ENCODE assay signal across 21 cellular contexts in the genomic region with DNA sequence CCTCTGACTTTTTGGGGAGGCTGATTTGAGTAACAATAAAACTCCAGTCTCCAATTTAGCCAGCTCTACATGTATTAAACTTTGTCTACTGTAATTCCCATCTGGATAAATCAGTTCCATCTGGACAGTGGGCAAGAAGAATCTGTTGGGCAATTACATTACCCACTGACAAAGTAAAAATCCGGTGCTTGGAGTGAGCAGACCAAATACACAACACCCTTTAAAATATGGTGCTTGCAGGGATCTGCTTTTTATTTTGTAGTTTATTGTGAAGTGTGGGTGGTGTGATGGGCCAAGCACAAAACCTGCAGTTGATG. TPM values are rescaled to one million over a fixed set of nuclear protein-coding genes. Genes with fewer than 3 reads are reported as not detected.
A peak's percentile ranks its signal among the peaks of the same experiment; 100 is the strongest.
DNase-seq lines count a peak whose midpoint lies in the region; ATAC-seq and TF ChIP-seq lines count a peak whose summit lies in the region.
"Had no signal": no experiment of that assay in that cellular context is flagged by ENCODE, and none has a peak within 500 bp of the region (broad histone marks: within the 10 kb centered on the region; RNA-seq: fewer than 3 reads in every experiment).

No MANE protein-coding gene starts in this region.

- peaks cover 22% of the 10 kb centered on the region for H3K4me1 Mint-ChIP-seq in activated T-helper 2 cell treated with anti-CD3 and anti-CD28 coated beads, Interferon-gamma antibody, Interleukin-2, Interleukin-4, amounts not matched to agents 10 μg/mL and 5 μg/mL and 100 μg/mL, durations not matched to agents 14 hours and 24 hours and 36 hours (ENCODE audit: low read depth)

- H3K9me3 Mint-ChIP-seq in activated T-helper 2 cell treated with anti-CD3 and anti-CD28 coated beads, Interferon-gamma antibody, Interleukin-2, Interleukin-4, amounts not matched to agents 10 μg/mL and 5 μg/mL and 100 μg/mL, durations not matched to agents 14 hours and 24 hours and 36 hours: no peaks in the 10 kb centered on the region
- H3K9me3 Mint-ChIP-seq: CD4-positive, CD25-positive, alpha-beta regulatory T cell; HFFc6; IgD-negative memory B cell had no signal

- WGBS in right cardiac atrium: 72% methylated on average over 1 of the region's 1 CpG
- WGBS in heart right ventricle, 2 donors: 74 to 84% methylated on average over 1 of the region's 1 CpG

- H3K36me3 ChIP-seq in heart right ventricle: no peaks in the 10 kb centered on the region
- H3K36me3 ChIP-seq: SJSA1 had no signal

- ATAC-seq in right cardiac atrium: no peak
- no peak for ATAC-seq in heart right ventricle
- no peak for ATAC-seq in HG03460 (IDR thresholded peaks at IDR 0.05; ENCODE audit: unreplicated experiment)

- H3K27me3 ChIP-seq in right cardiac atrium (ENCODE audit: control insufficient read depth, insufficient read depth) (no peaks in the 10 kb centered on the region), heart right ventricle (no peaks in the 10 kb centered on the region)
- H3K27me3 ChIP-seq: SJSA1 had no signal

- TF ChIP-seq CTCF in heart right ventricle (IDR thresholded peaks at IDR 0.05): no peak
- TF ChIP-seq CTCF in fibroblast of villous mesenchyme (IDR thresholded peaks at IDR 0.05; ENCODE audit: insufficient read depth, low read depth, low read length): no peak

- H3K4me3 ChIP-seq in right cardiac atrium (ENCODE audit: low read length): no peak overlapping the region
- no peak overlapping the region for H3K4me3 ChIP-seq in heart right ventricle
- H3K4me3 ChIP-seq in fibroblast of villous mesenchyme (ENCODE audit: low read depth, low read length): no peak overlapping the region
- H3K4me3 ChIP-seq: SJSA1 had no signal

- DNase-seq in right cardiac atrium (no peak), heart right ventricle (no peak), RPMI7951 (ENCODE audit: low read depth) (peak; percentile 8), fibroblast of villous mesenchyme (ENCODE audit: low read depth) (peak; percentile 53)
- no peak for DNase-seq in activated naive CD4-positive, alpha-beta T cell treated with anti-CD3 and anti-CD28 coated beads, Interleukin-2, amount 50 U/mL, for 16 hours
- no peak for DNase-seq in stimulated activated CD8-positive, alpha-beta memory T cell treated with anti-CD3 and anti-CD28 coated beads, Interleukin-4, amount 100 ng/mL, for 48 hours
- no peak for DNase-seq in activated T-helper 2 cell treated with anti-CD3 and anti-CD28 coated beads, Interferon-gamma antibody, Interleukin-2, Interleukin-4, amounts not matched to agents 10 μg/mL and 5 μg/mL and 100 μg/mL, durations not matched to agents 14 hours and 24 hours and 36 hours (ENCODE audit: low spot score)
- DNase-seq: AML-193; CD4-positive, CD25-positive, alpha-beta regulatory T cell; HFFc6; Kasumi-1; MM.1S; NCI-H1092 treated with DMSO at 0.1 percent for 48 hours; NCI-H1694; NCI-H2107; NCI-H226; NCI-H69 had no signal

- H3K27me3 Mint-ChIP-seq in activated T-helper 2 cell treated with anti-CD3 and anti-CD28 coated beads, Interferon-gamma antibody, Interleukin-2, Interleukin-4, amounts not matched to agents 10 μg/mL and 5 μg/mL and 100 μg/mL, durations not matched to agents 14 hours and 24 hours and 36 hours (ENCODE audit: low read depth): peaks cover 3% of the 10 kb centered on the region
- H3K27me3 Mint-ChIP-seq: IgD-negative memory B cell had no signal

- no peak overlapping the region for H3K4me3 Mint-ChIP-seq in activated T-helper 2 cell treated with anti-CD3 and anti-CD28 coated beads, Interferon-gamma antibody, Interleukin-2, Interleukin-4, amounts not matched to agents 10 μg/mL and 5 μg/mL and 100 μg/mL, durations not matched to agents 14 hours and 24 hours and 36 hours (ENCODE audit: low read depth)
- H3K4me3 Mint-ChIP-seq: CD4-positive, CD25-positive, alpha-beta regulatory T cell; HFFc6; IgD-negative memory B cell had no signal

- H3K9me3 ChIP-seq in right cardiac atrium (ENCODE audit: control insufficient read depth, low read length) (no peaks in the 10 kb centered on the region), heart right ventricle (no peaks in the 10 kb centered on the region)
- H3K9me3 ChIP-seq: Caco-2, SJSA1 had no signal

- H3K4me1 ChIP-seq in right cardiac atrium (ENCODE audit: control insufficient read depth, insufficient read depth, low read length) (peaks cover 3% of the 10 kb centered on the region), heart right ventricle (peaks cover 3 to 60% (median 21%) of the 10 kb centered on the region in 9 donors)

- intact Hi-C loops in right cardiac atrium (cut with DNase I): no loop called here
- intact Hi-C loops in heart right ventricle (cut with DNase I): no loop called here
- intact Hi-C loops in activated T-helper 2 cell treated with anti-CD3 and anti-CD28 coated beads, Interferon-gamma antibody, Interleukin-2, Interleukin-4, amounts not matched to agents 10 μg/mL and 5 μg/mL and 100 μg/mL, durations not matched to agents 14 hours and 24 hours and 36 hours (cut with micrococcal nuclease): no loop called here

- H3K36me3 Mint-ChIP-seq in activated T-helper 2 cell treated with anti-CD3 and anti-CD28 coated beads, Interferon-gamma antibody, Interleukin-2, Interleukin-4, amounts not matched to agents 10 μg/mL and 5 μg/mL and 100 μg/mL, durations not matched to agents 14 hours and 24 hours and 36 hours (ENCODE audit: low read depth): no peaks in the 10 kb centered on the region
- H3K36me3 Mint-ChIP-seq: CD4-positive, CD25-positive, alpha-beta regulatory T cell had no signal

- H3K27ac Mint-ChIP-seq in activated T-helper 2 cell treated with anti-CD3 and anti-CD28 coated beads, Interferon-gamma antibody, Interleukin-2, Interleukin-4, amounts not matched to agents 10 μg/mL and 5 μg/mL and 100 μg/mL, durations not matched to agents 14 hours and 24 hours and 36 hours: no peak overlapping the region
- H3K27ac Mint-ChIP-seq: CD4-positive, CD25-positive, alpha-beta regulatory T cell; HFFc6; IgD-negative memory B cell had no signal

- peak overlapping the region; percentile 36 for H3K27ac ChIP-seq in right cardiac atrium (ENCODE audit: low read length)
- peak overlapping the region in 1 of 10 donors; percentile 72 for H3K27ac ChIP-seq in heart right ventricle
- H3K27ac ChIP-seq: SJSA1 had no signal

RNA-seq across cellular contexts. Expression of gene CD55, which starts 8.9 kb away (rescaled TPM):
- total RNA-seq in right cardiac atrium (10 to 100 TPM; 57.9 to 93.4 (median 67.9) TPM), heart right ventricle (100 to 1,000 TPM in 3 of 10 donors, 10 to 100 TPM in 7; 69.5 to 132 (median 81.4) TPM), fibroblast of villous mesenchyme (29.4 and 43.5 TPM in 2 replicates)
- polyA plus RNA-seq in right cardiac atrium (39.7 TPM), heart right ventricle (10 to 100 TPM; 25.3 to 90.6 TPM)
- total RNA-seq in RPMI7951 (2014; rRNA removed; shearing (Covaris generic)): 17.0 and 20.9 TPM in 2 replicates
- 132 and 135 TPM in 2 replicates for total RNA-seq in activated T-helper 2 cell treated with anti-CD3 and anti-CD28 coated beads, Interferon-gamma antibody, Interleukin-2, Interleukin-4, amounts not matched to agents 10 μg/mL and 5 μg/mL and 100 μg/mL, durations not matched to agents 14 hours and 24 hours and 36 hours

Comparison
In these comparisons a context has a peak if more than half of its experiments do, and no peak if none do; other contexts are left out.
1. DNase-seq: peak in RPMI7951 (single experiment) and fibroblast of villous mesenchyme (single experiment); none in right cardiac atrium (0 of 3), heart right ventricle (0 of 2), activated naive CD4-positive, alpha-beta T cell treated with anti-CD3 and anti-CD28 coated beads, Interleukin-2, amount 50 U/mL, for 16 hours (single experiment), stimulated activated CD8-positive, alpha-beta memory T cell treated with anti-CD3 and anti-CD28 coated beads, Interleukin-4, amount 100 ng/mL, for 48 hours (single experiment) and activated T-helper 2 cell treated with anti-CD3 and anti-CD28 coated beads, Interferon-gamma antibody, Interleukin-2, Interleukin-4, amounts not matched to agents 10 μg/mL and 5 μg/mL and 100 μg/mL, durations not matched to agents 14 hours and 24 hours and 36 hours (single experiment).